Comparison of ENCODE assay signal across 16 cellular contexts in genomic region chr1:183248989-183249691, GRCh38.
"Had no signal": no experiment of that assay in that cellular context is flagged by ENCODE, and none has a peak within 500 bp of the region (broad histone marks: within the 10 kb centered on the region; RNA-seq: fewer than 3 reads in every experiment).

No MANE protein-coding gene starts in this region.

- H3K4me1 Mint-ChIP-seq: activated CD4-positive, alpha-beta memory T cell treated with anti-CD3 and anti-CD28 coated beads, Interleukin-2, amount 10 ng/mL, durations not matched to agents 7 days and 5 days; naive thymus-derived CD4-positive, alpha-beta T cell; stimulated activated naive B cell treated with anti-CD40 and anti-IgM and Interleukin-4, amounts not matched to agents 10 μg/mL and 1 μg/mL and 100 μg/mL, for 72 hours; T-cell had no signal

- H3K36me3 ChIP-seq: colonic mucosa, lower lobe of right lung, neutrophil, spleen, suprapubic skin had no signal

- H3K27ac Mint-ChIP-seq: activated CD4-positive, alpha-beta memory T cell treated with anti-CD3 and anti-CD28 coated beads, Interleukin-2, amount 10 ng/mL, durations not matched to agents 7 days and 5 days; activated T-helper 1 cell treated with anti-CD3 and anti-CD28 coated beads, Interleukin-12 subunit alpha, Interleukin-12 subunit beta, Interleukin-2, Interleukin-4 antibody, amounts not matched to agents 30 ng/mL and 10 ng/mL and 1 ng/mL, durations not matched to agents 14 hours and 24 hours and 36 hours; stimulated activated naive B cell treated with anti-CD40 and anti-IgM and Interleukin-4, amounts not matched to agents 10 μg/mL and 1 μg/mL and 100 μg/mL, for 72 hours; T-cell had no signal

- H3K4me2 ChIP-seq: hepatocyte had no signal

- H2AFZ ChIP-seq: hepatocyte had no signal

- H3K27me3 ChIP-seq: colonic mucosa, hepatocyte, neutrophil, suprapubic skin had no signal

- ATAC-seq: naive thymus-derived CD4-positive, alpha-beta T cell; right cardiac atrium; stimulated activated naive B cell treated with anti-CD40 and anti-IgM and Interleukin-4, amounts not matched to agents 10 μg/mL and 1 μg/mL and 100 μg/mL, for 72 hours; T-cell had no signal

- H3K4me3 ChIP-seq: colonic mucosa, hepatocyte, lower lobe of right lung, spleen, suprapubic skin had no signal

- H3K4me3 Mint-ChIP-seq: activated CD4-positive, alpha-beta memory T cell treated with anti-CD3 and anti-CD28 coated beads, Interleukin-2, amount 10 ng/mL, durations not matched to agents 7 days and 5 days; activated T-helper 1 cell treated with anti-CD3 and anti-CD28 coated beads, Interleukin-12 subunit alpha, Interleukin-12 subunit beta, Interleukin-2, Interleukin-4 antibody, amounts not matched to agents 30 ng/mL and 10 ng/mL and 1 ng/mL, durations not matched to agents 14 hours and 24 hours and 36 hours; naive thymus-derived CD4-positive, alpha-beta T cell; stimulated activated naive B cell treated with anti-CD40 and anti-IgM and Interleukin-4, amounts not matched to agents 10 μg/mL and 1 μg/mL and 100 μg/mL, for 72 hours; T-cell had no signal

- DNase-seq: activated CD4-positive, alpha-beta memory T cell treated with anti-CD3 and anti-CD28 coated beads, Interleukin-2, amount 10 ng/mL, durations not matched to agents 7 days and 5 days; activated naive CD4-positive, alpha-beta T cell; colonic mucosa; effector CD4-positive, alpha-beta T cell; lower lobe of right lung; naive thymus-derived CD4-positive, alpha-beta T cell; right cardiac atrium; spleen; stimulated activated CD4-positive, alpha-beta T cell treated with anti-CD3 and anti-CD28 coated beads, Interleukin-1b, Interleukin-23, amount 100 ng/mL, for 48 hours; stimulated activated naive B cell treated with anti-CD40 and anti-IgM and Interleukin-4, amounts not matched to agents 10 μg/mL and 1 μg/mL and 100 μg/mL, for 72 hours; T-cell had no signal

- H3K79me2 ChIP-seq: hepatocyte had no signal

- H3K27ac ChIP-seq: colonic mucosa, hepatocyte, lower lobe of right lung, neutrophil, spleen, suprapubic skin, VCaP had no signal

- H3K4me1 ChIP-seq: colonic mucosa had no signal

- H3K9me3 ChIP-seq: colonic mucosa, lower lobe of right lung, neutrophil, suprapubic skin had no signal

- H3K9me3 Mint-ChIP-seq: activated CD4-positive, alpha-beta memory T cell treated with anti-CD3 and anti-CD28 coated beads, Interleukin-2, amount 10 ng/mL, durations not matched to agents 7 days and 5 days; activated T-helper 1 cell treated with anti-CD3 and anti-CD28 coated beads, Interleukin-12 subunit alpha, Interleukin-12 subunit beta, Interleukin-2, Interleukin-4 antibody, amounts not matched to agents 30 ng/mL and 10 ng/mL and 1 ng/mL, durations not matched to agents 14 hours and 24 hours and 36 hours had no signal

- H3K36me3 Mint-ChIP-seq: naive thymus-derived CD4-positive, alpha-beta T cell; stimulated activated naive B cell treated with anti-CD40 and anti-IgM and Interleukin-4, amounts not matched to agents 10 μg/mL and 1 μg/mL and 100 μg/mL, for 72 hours; T-cell had no signal
